17 cellular contexts compared by ENCODE assay signal in the genomic region with DNA sequence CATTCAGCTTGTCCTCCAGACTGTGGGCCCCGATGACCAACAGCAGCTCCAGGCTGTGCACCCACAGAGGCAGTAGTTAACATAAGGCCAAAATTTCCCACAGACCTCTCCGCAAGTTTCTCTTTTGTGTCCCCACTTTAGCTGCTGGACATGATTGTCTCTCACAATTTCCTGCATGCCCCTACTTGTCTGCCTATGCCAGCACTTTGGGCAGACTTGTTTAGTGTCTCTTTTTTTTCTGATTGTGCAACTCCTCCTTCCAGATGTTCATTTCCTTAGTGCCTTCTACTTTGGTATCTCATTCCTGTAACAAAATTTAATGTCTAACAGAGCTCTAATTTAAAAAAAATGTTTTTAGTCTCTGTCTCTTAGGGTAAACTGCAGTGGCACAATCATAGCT. TPM values are rescaled to one million over a fixed set of nuclear protein-coding genes. Genes with fewer than 3 reads are reported as not detected.
"Had no signal": no experiment of that assay in that cellular context is flagged by ENCODE, and none has a peak within 500 bp of the region (broad histone marks: within the 10 kb centered on the region; RNA-seq: fewer than 3 reads in every experiment).

No MANE protein-coding gene starts in this region.

- ATAC-seq: esophagus mucosa; left lung; naive thymus-derived CD4-positive, alpha-beta T cell; psoas muscle; right lobe of liver; stimulated activated effector memory CD8-positive, alpha-beta T cell treated with anti-CD3 and anti-CD28 coated beads, Interleukin-12 subunit alpha, Interleukin-12 subunit beta, amount 100 ng/mL, for 72 hours; stimulated activated naive CD8-positive, alpha-beta T cell treated with anti-CD3 and anti-CD28 coated beads, Interleukin-15, Interleukin-2, amounts not matched to agents 100 U/mL and 50 U/mL, for 24 hours had no signal

- H3K4me1 ChIP-seq: left lung, psoas muscle, right lobe of liver, suprapubic skin had no signal

- DNase-seq: dermis blood vessel endothelial cell; immature natural killer cell; left lung; naive thymus-derived CD4-positive, alpha-beta T cell; nephron progenitor cell; psoas muscle; retina; right lobe of liver; stimulated activated CD4-positive, alpha-beta T cell treated with anti-CD3 and anti-CD28 coated beads, Interleukin-4, amount 100 ng/mL, for 1 hour; stimulated activated CD8-positive, alpha-beta memory T cell treated with anti-CD3 and anti-CD28 coated beads, Interleukin-4, amount 100 ng/mL, for 48 hours; stimulated activated naive CD8-positive, alpha-beta T cell treated with anti-CD3 and anti-CD28 coated beads, Interleukin-15, Interleukin-2, amounts not matched to agents 100 U/mL and 50 U/mL, for 24 hours; thyroid gland had no signal

- H3K27ac ChIP-seq: left lung, neutrophil, psoas muscle, right lobe of liver, suprapubic skin, thyroid gland had no signal

- H3K4me3 ChIP-seq: left lung, psoas muscle, right lobe of liver, suprapubic skin, thyroid gland had no signal

- H3K36me3 ChIP-seq: left lung, neutrophil, right lobe of liver, suprapubic skin, thyroid gland had no signal

- H3K27me3 ChIP-seq: right lobe of liver, suprapubic skin, thyroid gland had no signal

- H3K9me3 ChIP-seq: left lung, neutrophil, psoas muscle, right lobe of liver, suprapubic skin, thyroid gland had no signal

RNA-seq across cellular contexts. Expression of gene SCN3B, which starts 23.8 kb away (rescaled TPM):
- total RNA-seq: mononuclear cell; naive thymus-derived CD4-positive, alpha-beta T cell had no signal
- polyA plus RNA-seq: immature natural killer cell; naive thymus-derived CD4-positive, alpha-beta T cell had no signal
